Comparison of ENCODE assay signal across 8 cellular contexts in genomic region chr6:149628865-149629544, GRCh38. TPM values are rescaled to one million over a fixed set of nuclear protein-coding genes. Genes with fewer than 3 reads are reported as not detected.
DNase-seq lines count a peak whose midpoint lies in the region; ATAC-seq, FAIRE-seq and TF ChIP-seq lines count a peak whose summit lies in the region.

No MANE protein-coding gene starts in this region.

- H3K4me3 ChIP-seq in transverse colon: no peak overlapping the region
- no peak overlapping the region for H3K4me3 ChIP-seq in osteoblast (ENCODE audit: insufficient read depth, low read length)

- H4K20me1 ChIP-seq in osteoblast (ENCODE audit: insufficient read depth, low read length): no peaks in the 10 kb centered on the region

- 87 to 100% methylated on average over 3 to 4 of the region's 4 CpGs for WGBS in transverse colon (ENCODE audit: low coverage in 1 of 2), 2 donors

- TF ChIP-seq POLR2A in transverse colon (IDR thresholded peaks at IDR 0.05): no peak

- peak overlapping the region; percentile 46 for H3K27ac Mint-ChIP-seq in endothelial cell (ENCODE audit: unreplicated experiment)

- TF ChIP-seq EP300 in transverse colon (IDR thresholded peaks at IDR 0.05; ENCODE audit: low read depth): no peak

- H3K4me1 ChIP-seq in transverse colon (no peaks in the 10 kb centered on the region), osteoblast (ENCODE audit: insufficient read depth, low read length) (no peaks in the 10 kb centered on the region)

- TF ChIP-seq CTCF in endothelial cell (IDR thresholded peaks at IDR 0.05; ENCODE audit: unreplicated experiment): no peak
- TF ChIP-seq CTCF in transverse colon (IDR thresholded peaks at IDR 0.05): no peak
- TF ChIP-seq CTCF in osteoblast (IDR thresholded peaks at IDR 0.05; ENCODE audit: extremely low read depth, low read depth, low read length): no peak

- in situ Hi-C loops in transverse colon (cut with MboI; ENCODE audit: low pct_ligation_motif_present in 1 of 4, low pct_unique_long_range_greater_than_20kb in 1 of 4, low sequenced_read_pairs in 3 of 4): no loop called here

- no peaks in the 10 kb centered on the region for H3K27me3 ChIP-seq in transverse colon
- H3K27me3 ChIP-seq in osteoblast (ENCODE audit: insufficient read depth, low read length): no peaks in the 10 kb centered on the region

- no peak overlapping the region for H3K4me2 ChIP-seq in osteoblast (ENCODE audit: insufficient read depth, low read length)

- H3K9me3 ChIP-seq in transverse colon: no peaks in the 10 kb centered on the region
- no peaks in the 10 kb centered on the region for H3K9me3 ChIP-seq in osteoblast (ENCODE audit: low read depth, low read length)

- no peaks in the 10 kb centered on the region for H3K9me3 Mint-ChIP-seq in endothelial cell (ENCODE audit: unreplicated experiment)

- H3K4me1 Mint-ChIP-seq in endothelial cell (ENCODE audit: unreplicated experiment): peaks cover 7% of the 10 kb centered on the region

- H3K36me3 Mint-ChIP-seq in endothelial cell (ENCODE audit: low read depth, unreplicated experiment): peaks cover 8% of the 10 kb centered on the region

- intact Hi-C loops in transverse colon (cut with DNase I; ENCODE audit: low total_unique reads): no loop called here

- no peak overlapping the region for H2AFZ ChIP-seq in osteoblast (ENCODE audit: low read length)

- no peak for FAIRE-seq in frontal cortex (lab: Jason Lieb, UNC)

- DNase-seq in endothelial cell (ENCODE audit: low spot score): no peak
- no peak for DNase-seq in frontal cortex (ENCODE audit: low spot score in 2 of 2)
- no peak for DNase-seq in transverse colon
- no peak for DNase-seq in osteoblast (ENCODE audit: insufficient read length, low spot score, missing footprints)

- H3K27ac ChIP-seq in transverse colon (no peak overlapping the region), osteoblast (ENCODE audit: low read depth, low read length) (no peak overlapping the region)

- H3K79me2 ChIP-seq in osteoblast (ENCODE audit: insufficient read depth, low read length): no peaks in the 10 kb centered on the region

- H3K36me3 ChIP-seq in transverse colon: peaks cover 0 to 10% (median 0%) of the 10 kb centered on the region in 4 donors
- H3K36me3 ChIP-seq in osteoblast (ENCODE audit: insufficient read depth, low read length): no peaks in the 10 kb centered on the region

- H3K4me3 Mint-ChIP-seq in endothelial cell (ENCODE audit: unreplicated experiment): peak overlapping the region; percentile 7

- peak; percentile 88 for ATAC-seq in GM18502 (IDR thresholded peaks at IDR 0.05; ENCODE audit: poor library complexity, unreplicated experiment)
- ATAC-seq in GM21390 (IDR thresholded peaks at IDR 0.05; ENCODE audit: unreplicated experiment): peak; percentile 88
- peak; percentile 90 for ATAC-seq in HG03342 (IDR thresholded peaks at IDR 0.05; ENCODE audit: unreplicated experiment)
- ATAC-seq in GM21737 (IDR thresholded peaks at IDR 0.05; ENCODE audit: unreplicated experiment): no peak

- H3K27me3 Mint-ChIP-seq in endothelial cell (ENCODE audit: unreplicated experiment): peaks cover 2% of the 10 kb centered on the region

RNA-seq across cellular contexts. Expression of gene KATNA1, which starts 19.5 kb away (rescaled TPM):
- 12.5 TPM for total RNA-seq in endothelial cell (ENCODE audit: unreplicated experiment)
- 23.6 TPM for total RNA-seq in frontal cortex
- total RNA-seq in transverse colon: 10 to 100 TPM in 3 of 4 donors, 1 to 10 TPM in 1; 2.4 to 16.5 (median 12.2) TPM
- total RNA-seq in osteoblast: 35.4 and 36.9 TPM in 2 replicates
